In the genomic region with DNA sequence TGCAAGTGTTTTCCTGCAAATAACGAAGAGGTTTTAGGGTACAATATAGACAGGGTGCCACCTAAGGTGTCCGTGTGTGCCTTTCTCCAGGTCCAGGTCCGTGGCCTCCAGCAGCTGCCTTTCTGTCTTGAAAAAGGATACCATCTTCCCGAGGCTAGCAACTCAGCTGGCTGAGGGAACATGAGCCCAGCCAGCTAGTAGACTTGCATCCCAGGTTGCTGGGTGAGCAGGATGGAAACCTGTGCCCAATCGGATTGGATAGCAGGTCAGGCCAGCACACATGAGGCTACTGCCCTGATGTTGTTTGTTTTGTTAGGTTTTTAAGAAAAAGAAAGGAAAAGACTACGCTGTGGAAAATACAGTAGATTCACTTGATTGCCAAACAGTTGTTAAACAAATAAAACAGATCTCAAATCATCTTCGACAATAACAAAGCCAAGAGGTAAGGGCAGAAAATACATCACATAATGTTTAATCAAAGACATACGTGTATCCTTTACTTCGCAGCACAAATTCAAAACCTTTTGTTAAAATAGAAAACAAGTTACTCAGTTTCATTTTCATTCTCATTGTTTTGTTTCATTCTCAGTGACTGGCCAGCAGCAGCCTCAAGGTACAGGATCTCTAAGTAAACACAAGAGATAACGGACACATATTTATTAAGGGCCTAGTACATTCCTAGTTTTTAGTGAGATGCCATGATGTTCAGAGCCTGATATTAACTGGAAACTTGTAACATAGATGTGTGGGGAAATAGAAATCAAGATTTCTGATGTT, we compare ENCODE assay signal across 7 cellular contexts.
DNase-seq lines count a peak whose midpoint lies in the region; ATAC-seq and TF ChIP-seq lines count a peak whose summit lies in the region.

No MANE protein-coding gene starts in this region.

- no peak overlapping the region for H3K27ac ChIP-seq in rectal smooth muscle tissue (ENCODE audit: low read depth, low read length)
- peak overlapping the region in 1 of 4 donors; percentile 2 for H3K27ac ChIP-seq in Peyer's patch

- peak overlapping the region; percentile 22 for H3K4me3 ChIP-seq in rectal smooth muscle tissue (ENCODE audit: low read length)
- no peak overlapping the region for H3K4me3 ChIP-seq in Peyer's patch
- no peak overlapping the region for H3K4me3 ChIP-seq in H7 (ENCODE audit: insufficient read depth, low read depth, low read length)

- peak; percentile 61 for ATAC-seq in GM18870 (IDR thresholded peaks at IDR 0.05; ENCODE audit: unreplicated experiment)
- ATAC-seq in HG03378 (IDR thresholded peaks at IDR 0.05; ENCODE audit: unreplicated experiment), result peak; percentile 51

- no peak for TF ChIP-seq POLR2A in Peyer's patch (IDR thresholded peaks at IDR 0.05)

- no peaks in the 10 kb centered on the region for H3K4me1 ChIP-seq in rectal smooth muscle tissue (ENCODE audit: control insufficient read depth, insufficient read depth, low read length)
- no peaks in the 10 kb centered on the region for H3K4me1 ChIP-seq in Peyer's patch

- DNase-seq in dermis blood vessel endothelial cell, result peak; percentile 58
- DNase-seq in activated effector memory CD4-positive, alpha-beta T cell treated with Interleukin-2 at 50 U/mL for 16 hours, result no peak
- DNase-seq in Peyer's patch, result no peak
- no peak for DNase-seq in H7

- H3K9me3 ChIP-seq in Peyer's patch, result no peaks in the 10 kb centered on the region

- no peak for TF ChIP-seq CTCF in Peyer's patch (IDR thresholded peaks at IDR 0.05)

- H3K36me3 ChIP-seq in rectal smooth muscle tissue (ENCODE audit: control insufficient read depth, insufficient read depth, low read length), result no peaks in the 10 kb centered on the region
- H3K36me3 ChIP-seq in Peyer's patch, result no peaks in the 10 kb centered on the region
- H3K36me3 ChIP-seq in H7 (replicated peaks; ENCODE audit: control insufficient read depth, insufficient read depth, low read length), result no peaks in the 10 kb centered on the region

- H3K9ac ChIP-seq in rectal smooth muscle tissue (ENCODE audit: low read length), result no peak overlapping the region

- H3K27me3 ChIP-seq in rectal smooth muscle tissue (ENCODE audit: control insufficient read depth, insufficient read depth, low read length), result no peaks in the 10 kb centered on the region
- H3K27me3 ChIP-seq in Peyer's patch, result no peaks in the 10 kb centered on the region
- no peaks in the 10 kb centered on the region for H3K27me3 ChIP-seq in H7 (ENCODE audit: control insufficient read depth, insufficient read depth, low read length)
